In the genomic region with DNA sequence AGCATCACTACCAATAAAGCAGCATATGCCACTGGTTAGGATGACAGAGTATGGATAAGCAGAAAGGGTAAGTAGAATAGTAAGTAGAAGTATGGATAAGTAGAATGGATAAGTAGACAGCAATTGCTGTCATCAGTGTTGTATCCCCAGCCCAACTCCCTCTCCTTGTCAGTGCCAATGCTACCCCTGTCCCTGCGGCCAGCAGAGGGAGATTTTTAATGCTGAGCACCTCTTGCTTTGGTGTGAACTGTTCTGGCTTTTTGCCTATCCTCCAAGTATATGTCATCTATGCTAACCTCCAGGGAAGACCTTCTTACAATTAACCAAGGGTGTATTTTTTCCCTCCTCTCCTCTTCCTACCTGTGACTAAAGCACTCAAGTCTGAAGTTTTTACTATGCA, we compare ENCODE assay signal across 9 cellular contexts.
DNase-seq lines count a peak whose midpoint lies in the region; ATAC-seq and TF ChIP-seq lines count a peak whose summit lies in the region.
"Had no signal": no experiment of that assay in that cellular context is flagged by ENCODE, and none has a peak within 500 bp of the region (broad histone marks: within the 10 kb centered on the region; RNA-seq: fewer than 3 reads in every experiment).

No MANE protein-coding gene starts in this region.

- no peaks in the 10 kb centered on the region for H3K27me3 ChIP-seq in AG04450 (ENCODE audit: control insufficient read depth, insufficient read depth, low read length)
- H3K27me3 ChIP-seq in GM23248 (replicated peaks; ENCODE audit: insufficient read depth): no peaks in the 10 kb centered on the region
- H3K27me3 ChIP-seq in OCI-LY1 (ENCODE audit: insufficient read depth, low read length): no peaks in the 10 kb centered on the region
- H3K27me3 ChIP-seq in cardiac muscle cell: no peaks in the 10 kb centered on the region
- no peaks in the 10 kb centered on the region for H3K27me3 ChIP-seq in uterus

- POLR2A ChIA-PET in AG04450 (lab: Yijun Ruan, JAX): no interaction called here

- no peak overlapping the region for H3K9ac ChIP-seq in GM23248
- H3K9ac ChIP-seq in OCI-LY1 (ENCODE audit: low read length): no peak overlapping the region

- no peaks in the 10 kb centered on the region for H3K36me3 ChIP-seq in GM23248 (ENCODE audit: low read depth)
- no peaks in the 10 kb centered on the region for H3K36me3 ChIP-seq in OCI-LY1 (ENCODE audit: insufficient read depth, low read length)
- no peaks in the 10 kb centered on the region for H3K36me3 ChIP-seq in cardiac muscle cell
- H3K36me3 ChIP-seq in uterus: no peaks in the 10 kb centered on the region

- CTCF ChIA-PET in AG04450 (lab: Charles Lee): no interaction called here

- H3K27me3 Mint-ChIP-seq in activated naive CD8-positive, alpha-beta T cell treated with anti-CD3 and anti-CD28 coated beads, Interleukin-2, amount 50 U/mL, for 24 hours: no peaks in the 10 kb centered on the region
- H3K27me3 Mint-ChIP-seq: activated naive CD4-positive, alpha-beta T cell treated with anti-CD3 and anti-CD28 coated beads, Interleukin-2, amount 50 U/mL, for 24 hours had no signal

- no peaks in the 10 kb centered on the region for H3K79me2 ChIP-seq in GM23248 (ENCODE audit: insufficient read depth)
- no peaks in the 10 kb centered on the region for H3K79me2 ChIP-seq in OCI-LY1 (ENCODE audit: insufficient read depth, low read length)

- intact Hi-C loops in uterus (cut with DNase I; ENCODE audit: low total_unique reads): no loop called here

- H3K27ac ChIP-seq in AG04450 (ENCODE audit: low read depth, low read length) (no peak overlapping the region), GM23248 (no peak overlapping the region), OCI-LY1 (ENCODE audit: low read depth, low read length, poor library complexity, severe bottlenecking) (no peak overlapping the region), cardiac muscle cell (peak overlapping the region; percentile 29), uterus (no peak overlapping the region)

- ATAC-seq in GM21576 (IDR thresholded peaks at IDR 0.05; ENCODE audit: unreplicated experiment): no peak
- ATAC-seq in HG02763 (IDR thresholded peaks at IDR 0.05; ENCODE audit: unreplicated experiment): no peak
- ATAC-seq in activated naive CD8-positive, alpha-beta T cell treated with anti-CD3 and anti-CD28 coated beads, Interleukin-2, amount 50 U/mL, for 24 hours: no peak

- H4K20me1 ChIP-seq in GM23248 (ENCODE audit: insufficient read depth): no peaks in the 10 kb centered on the region; the same call in 1 of the 2 replicates
- H4K20me1 ChIP-seq in OCI-LY1 (ENCODE audit: insufficient read depth, low read length): no peaks in the 10 kb centered on the region

- 79 to 83% methylated on average over 1 of the region's 1 CpG for WGBS in GM23248 (ENCODE audit: low coverage in 1 of 2, low lambda C conversion rate in 2 of 2, missing lambda C conversion rate in 2 of 2), 2 experiments

- H3K4me3 ChIP-seq in AG04450 (ENCODE audit: low read depth, low read length): no peak overlapping the region
- no peak overlapping the region for H3K4me3 ChIP-seq in GM23248
- H3K4me3 ChIP-seq in OCI-LY1 (ENCODE audit: low read depth, low read length, poor library complexity, severe bottlenecking): no peak overlapping the region
- no peak overlapping the region for H3K4me3 ChIP-seq in cardiac muscle cell
- no peak overlapping the region for H3K4me3 ChIP-seq in uterus

- H3K4me3 Mint-ChIP-seq in activated naive CD8-positive, alpha-beta T cell treated with anti-CD3 and anti-CD28 coated beads, Interleukin-2, amount 50 U/mL, for 24 hours: no peak overlapping the region
- H3K4me3 Mint-ChIP-seq: activated naive CD4-positive, alpha-beta T cell treated with anti-CD3 and anti-CD28 coated beads, Interleukin-2, amount 50 U/mL, for 24 hours had no signal

- H3K9me3 ChIP-seq in AG04450 (ENCODE audit: control insufficient read depth, insufficient read depth, low read length) (peaks cover 9% of the 10 kb centered on the region), GM23248 (ENCODE audit: low read depth) (no peaks in the 10 kb centered on the region), OCI-LY1 (ENCODE audit: low read length) (no peaks in the 10 kb centered on the region), cardiac muscle cell (ENCODE audit: low read depth) (no peaks in the 10 kb centered on the region), uterus (no peaks in the 10 kb centered on the region)

- no peak for TF ChIP-seq POLR2A in uterus (IDR thresholded peaks at IDR 0.05)

- H3F3A ChIP-seq in GM23248 (ENCODE audit: insufficient read depth) (no peaks in the 10 kb centered on the region), OCI-LY1 (ENCODE audit: insufficient read depth, low read length) (no peaks in the 10 kb centered on the region)

- peaks cover 10% of the 10 kb centered on the region for H3K9me3 Mint-ChIP-seq in activated naive CD8-positive, alpha-beta T cell treated with anti-CD3 and anti-CD28 coated beads, Interleukin-2, amount 50 U/mL, for 24 hours
- H3K9me3 Mint-ChIP-seq: activated naive CD4-positive, alpha-beta T cell treated with anti-CD3 and anti-CD28 coated beads, Interleukin-2, amount 50 U/mL, for 24 hours had no signal

- no peak overlapping the region for H3K27ac Mint-ChIP-seq in activated naive CD8-positive, alpha-beta T cell treated with anti-CD3 and anti-CD28 coated beads, Interleukin-2, amount 50 U/mL, for 24 hours
- H3K27ac Mint-ChIP-seq: activated naive CD4-positive, alpha-beta T cell treated with anti-CD3 and anti-CD28 coated beads, Interleukin-2, amount 50 U/mL, for 24 hours had no signal

- DNase-seq in AG04450 (ENCODE audit: low read depth, low spot score): no peak
- DNase-seq in GM23248: peak; percentile 49
- DNase-seq in cardiac muscle cell (ENCODE audit: low read depth in 1 of 2, low spot score in 1 of 2): peak; percentile 7 to 71
- no peak for DNase-seq in uterus
- DNase-seq in activated naive CD8-positive, alpha-beta T cell treated with anti-CD3 and anti-CD28 coated beads, Interleukin-2, amount 50 U/mL, for 24 hours: no peak

- no peaks in the 10 kb centered on the region for H3K36me3 Mint-ChIP-seq in activated naive CD8-positive, alpha-beta T cell treated with anti-CD3 and anti-CD28 coated beads, Interleukin-2, amount 50 U/mL, for 24 hours (ENCODE audit: low read depth)
- H3K36me3 Mint-ChIP-seq: activated naive CD4-positive, alpha-beta T cell treated with anti-CD3 and anti-CD28 coated beads, Interleukin-2, amount 50 U/mL, for 24 hours had no signal

- H2AFZ ChIP-seq in GM23248 (no peak overlapping the region), OCI-LY1 (ENCODE audit: low read length) (no peak overlapping the region)

- H3K4me1 Mint-ChIP-seq in activated naive CD8-positive, alpha-beta T cell treated with anti-CD3 and anti-CD28 coated beads, Interleukin-2, amount 50 U/mL, for 24 hours: no peaks in the 10 kb centered on the region
- H3K4me1 Mint-ChIP-seq: activated naive CD4-positive, alpha-beta T cell treated with anti-CD3 and anti-CD28 coated beads, Interleukin-2, amount 50 U/mL, for 24 hours had no signal

- in situ Hi-C loops in GM23248 (cut with MboI): no loop called here

- TF ChIP-seq CTCF in AG04450 (IDR thresholded peaks at IDR 0.05; ENCODE audit: low read depth, low read length) (peak; percentile 18; the same call in 1 of the 2 replicates), OCI-LY1 (IDR thresholded peaks at IDR 0.05; ENCODE audit: low read length) (peak; percentile 31; the same call in 1 of the 2 replicates), cardiac muscle cell (IDR thresholded peaks at IDR 0.05; ENCODE audit: low read depth, low read length) (no peak), uterus (IDR thresholded peaks at IDR 0.05) (no peak)

- H3K4me1 ChIP-seq in GM23248 (ENCODE audit: insufficient read depth) (no peaks in the 10 kb centered on the region), OCI-LY1 (ENCODE audit: insufficient read depth, low read length, severe bottlenecking) (no peaks in the 10 kb centered on the region), cardiac muscle cell (ENCODE audit: low read depth) (peaks cover 20% of the 10 kb centered on the region), uterus (no peaks in the 10 kb centered on the region)

- H3K9me2 ChIP-seq in GM23248 (ENCODE audit: insufficient read depth): no peaks in the 10 kb centered on the region
- H3K9me2 ChIP-seq in OCI-LY1 (ENCODE audit: low read depth, low read length): no peaks in the 10 kb centered on the region

- H3K4me2 ChIP-seq in GM23248 (ENCODE audit: unreplicated experiment) (no peak overlapping the region), OCI-LY1 (ENCODE audit: low read length) (no peak overlapping the region)

Comparison
In these comparisons a context has a peak if more than half of its experiments do, and no peak if none do; other contexts are left out.
1. DNase-seq: peak in GM23248 (single experiment) and cardiac muscle cell (2 of 2); none in AG04450 (single experiment), uterus (0 of 2) and activated naive CD8-positive, alpha-beta T cell treated with anti-CD3 and anti-CD28 coated beads, Interleukin-2, amount 50 U/mL, for 24 hours (single experiment).
2. CTCF ChIP-seq: peak in AG04450 (single experiment) and OCI-LY1 (single experiment); none in cardiac muscle cell (single experiment) and uterus (0 of 4).